8 cellular contexts compared by ENCODE assay signal in genomic region chr5:65102826-65103673, GRCh38.
A peak's percentile ranks its signal among the peaks of the same experiment; 100 is the strongest.
DNase-seq lines count a peak whose midpoint lies in the region; ATAC-seq and TF ChIP-seq lines count a peak whose summit lies in the region.

No MANE protein-coding gene starts in this region.

- in situ Hi-C loops in KBM-7 (cut with MboI; ENCODE audit: low pct_unique_long_range_greater_than_20kb, low sequenced_read_pairs): no loop called here

- peaks cover 0 to 17% of the 10 kb centered on the region in 2 donors for H3K4me1 ChIP-seq in right atrium auricular region

- H3K9me2 ChIP-seq in SU-DHL-6 (replicated peaks; ENCODE audit: insufficient read depth, low read length): no peaks in the 10 kb centered on the region

- H3K36me3 ChIP-seq in SU-DHL-6 (ENCODE audit: low read length): no peaks in the 10 kb centered on the region
- no peaks in the 10 kb centered on the region for H3K36me3 ChIP-seq in right atrium auricular region

- H3K9me3 ChIP-seq in SU-DHL-6 (ENCODE audit: insufficient read depth, low read length) (no peaks in the 10 kb centered on the region), right atrium auricular region (no peaks in the 10 kb centered on the region)

- peak overlapping the region; percentile 90 for H2AFZ ChIP-seq in SU-DHL-6 (ENCODE audit: low read depth, low read length, severe bottlenecking)

- H3K4me3 ChIP-seq in SU-DHL-6 (ENCODE audit: insufficient read depth, low read length, poor library complexity, severe bottlenecking) (peak overlapping the region; percentile 47), right atrium auricular region (peak overlapping the region; percentile 55 to 66)

- peak overlapping the region; percentile 45 for H3K9ac ChIP-seq in SU-DHL-6 (ENCODE audit: low read length)

- no peak overlapping the region for H3K27ac ChIP-seq in SU-DHL-6 (ENCODE audit: low read depth, low read length)
- peak overlapping the region; percentile 86 to 87 for H3K27ac ChIP-seq in right atrium auricular region

- H4K20me1 ChIP-seq in SU-DHL-6 (ENCODE audit: low read depth, low read length): no peaks in the 10 kb centered on the region

- H3K4me2 ChIP-seq in SU-DHL-6 (ENCODE audit: low read depth, low read length, poor library complexity, severe bottlenecking): peak overlapping the region; percentile 67

- intact Hi-C loops in sciatic nerve (cut with DNase I): no loop called here

- DNase-seq in DMS53 (lab: John Stamatoyannopoulos, UW) (peak; percentile 93), KBM-7 (peak; percentile 25), amygdala (lab: John Stamatoyannopoulos, UW) (peak in 33 of 56 donors; percentile 2 to 63 (median 30)), right atrium auricular region (ENCODE audit: low spot score) (no peak), sciatic nerve (ENCODE audit: low spot score) (peak; percentile 72), kidney glomerular epithelial cell (lab: John Stamatoyannopoulos, UW) (no peak)

- H3K27me3 ChIP-seq in SU-DHL-6 (ENCODE audit: low read length) (no peaks in the 10 kb centered on the region), right atrium auricular region (no peaks in the 10 kb centered on the region)

- peak; percentile 13 for TF ChIP-seq CTCF in SU-DHL-6 (IDR thresholded peaks at IDR 0.05; ENCODE audit: insufficient read depth, low read length, poor library complexity, severe bottlenecking)
- TF ChIP-seq CTCF in right atrium auricular region (IDR thresholded peaks at IDR 0.05): peak in 1 of 2 donors; percentile 70

- H3K79me2 ChIP-seq in SU-DHL-6 (ENCODE audit: insufficient read depth, low read length): no peaks in the 10 kb centered on the region

- no peaks in the 10 kb centered on the region for H3F3A ChIP-seq in SU-DHL-6 (ENCODE audit: insufficient read depth)

- ATAC-seq in GM21528 (IDR thresholded peaks at IDR 0.05; ENCODE audit: low FRiP score, unreplicated experiment) (peak; percentile 73), sciatic nerve (peak; percentile 75)

Comparison
In these comparisons a context has a peak if more than half of its experiments do, and no peak if none do; other contexts are left out.
1. DNase-seq: peak in DMS53 (single experiment), KBM-7 (single experiment), amygdala (33 of 56) and sciatic nerve (single experiment); none in right atrium auricular region (single experiment) and kidney glomerular epithelial cell (single experiment).